Comparison of ENCODE assay signal across 13 cellular contexts in genomic region chr19:29275266-29275665, GRCh38.
DNase-seq lines count a peak whose midpoint lies in the region; ATAC-seq lines count a peak whose summit lies in the region.
"Had no signal": no experiment of that assay in that cellular context is flagged by ENCODE, and none has a peak within 500 bp of the region (broad histone marks: within the 10 kb centered on the region; RNA-seq: fewer than 3 reads in every experiment).

No MANE protein-coding gene starts in this region.

- DNase-seq in cardiac septum (ENCODE audit: low spot score) (peak; percentile 22), right cardiac atrium (no peak), left lobe of liver (ENCODE audit: low spot score) (peak; percentile 8), sciatic nerve (ENCODE audit: low spot score) (peak; percentile 9), OCI-M1 (lab: John Stamatoyannopoulos, UW) (no peak), HPDE6-E6E7 (ENCODE audit: extremely low spot score) (no peak)
- DNase-seq: ACHN; C1 segment of cervical spinal cord; CD4-positive, alpha-beta T cell; DMS79; H7 had no signal

- H3K9me3 ChIP-seq in right cardiac atrium (ENCODE audit: control insufficient read depth, low read length), result no peaks in the 10 kb centered on the region

- H3K27me3 ChIP-seq in right cardiac atrium (ENCODE audit: control insufficient read depth, insufficient read depth), result no peaks in the 10 kb centered on the region

- no peak overlapping the region for H3K27ac ChIP-seq in right cardiac atrium (ENCODE audit: low read length)

- H3K4me3 ChIP-seq in right cardiac atrium (ENCODE audit: low read length), result no peak overlapping the region
- H3K4me3 ChIP-seq: GM23338 had no signal

- ATAC-seq in right cardiac atrium (no peak), left lobe of liver (no peak), sciatic nerve (no peak), GM21723 (IDR thresholded peaks at IDR 0.05; ENCODE audit: unreplicated experiment) (no peak)
- ATAC-seq: GM23338 had no signal

- intact Hi-C loops in cardiac septum (cut with DNase I), result no loop called here
- intact Hi-C loops in right cardiac atrium (cut with DNase I), result no loop called here
- intact Hi-C loops in sciatic nerve (cut with DNase I), result no loop called here

- H3K4me1 ChIP-seq in right cardiac atrium (ENCODE audit: control insufficient read depth, insufficient read depth, low read length), result no peaks in the 10 kb centered on the region

- WGBS in right cardiac atrium, result 84% methylated on average over 4 of the region's 4 CpGs

Comparison
In these comparisons a context has a peak if more than half of its experiments do, and no peak if none do; other contexts are left out.
1. DNase-seq: peak in cardiac septum (single experiment), left lobe of liver (single experiment) and sciatic nerve (single experiment); none in right cardiac atrium (0 of 3), OCI-M1 (single experiment) and HPDE6-E6E7 (single experiment).